Comparison of ENCODE assay signal across 22 cellular contexts in the genomic region with DNA sequence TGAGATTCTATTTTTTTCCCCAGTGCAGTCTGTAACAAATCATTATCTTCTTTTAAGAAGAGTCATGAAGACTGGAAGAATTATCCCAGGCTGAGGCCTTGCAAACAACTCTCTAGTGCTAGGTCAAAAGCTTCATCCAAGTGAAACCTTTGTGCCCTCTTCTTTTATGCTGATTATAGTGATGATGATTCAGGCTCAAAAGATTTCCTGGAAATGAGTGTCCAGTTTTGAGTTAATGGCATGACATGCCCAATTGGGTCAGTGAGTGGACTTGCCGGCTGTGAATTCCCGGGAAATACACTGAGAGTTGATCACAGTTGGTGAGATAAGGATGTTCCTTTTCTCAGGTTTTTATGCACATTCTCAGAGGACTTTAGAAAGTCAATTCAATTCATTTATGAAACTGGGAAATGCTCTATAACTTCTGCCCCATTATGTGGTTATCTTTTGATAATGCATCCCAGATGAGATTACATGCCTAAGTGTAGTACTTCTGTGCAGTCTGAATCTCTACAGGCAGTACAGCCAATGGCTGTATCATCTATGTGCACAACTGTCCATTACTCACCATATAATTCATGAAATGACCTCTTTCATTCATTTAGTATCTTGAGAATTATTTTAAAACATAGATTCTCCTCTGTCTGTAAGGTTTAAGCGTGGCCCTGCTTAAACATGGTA.
DNase-seq lines count a peak whose midpoint lies in the region; ATAC-seq, FAIRE-seq and TF ChIP-seq lines count a peak whose summit lies in the region.
"Had no signal": no experiment of that assay in that cellular context is flagged by ENCODE, and none has a peak within 500 bp of the region (broad histone marks: within the 10 kb centered on the region; RNA-seq: fewer than 3 reads in every experiment).

No MANE protein-coding gene starts in this region.

- H3K9me3 Mint-ChIP-seq in activated T-cell treated with anti-CD3 and anti-CD28 coated beads, Interleukin-2, amount 50 U/mL, for 72 hours = no peaks in the 10 kb centered on the region
- H3K9me3 Mint-ChIP-seq: WTC11 had no signal

- no peaks in the 10 kb centered on the region for H3K9me1 ChIP-seq in endothelial cell of umbilical vein (replicated peaks; ENCODE audit: control insufficient read depth, extremely low read depth, insufficient read depth, low read length)

- TF ChIP-seq CTCF in endothelial cell of umbilical vein (IDR thresholded peaks at IDR 0.05; ENCODE audit: extremely low read depth in 1 of 2, insufficient read depth in 1 of 2, low read depth in 1 of 2, low read length in 2 of 2) (no peak), osteoblast (IDR thresholded peaks at IDR 0.05; ENCODE audit: extremely low read depth, low read depth, low read length) (no peak)

- BruUV-seq in endothelial cell of umbilical vein (replicated peaks; lab: Mats Ljungman, UMichigan) = TSS peak; percentile 13

- H3K27me3 Mint-ChIP-seq in activated T-cell treated with anti-CD3 and anti-CD28 coated beads, Interleukin-2, amount 50 U/mL, for 72 hours (ENCODE audit: low read depth) = no peaks in the 10 kb centered on the region
- H3K27me3 Mint-ChIP-seq: T-helper 17 cell had no signal

- H3K27ac ChIP-seq in endothelial cell of umbilical vein (ENCODE audit: insufficient read depth, low read depth, low read length) (peak overlapping the region; percentile 51), osteoblast (ENCODE audit: low read depth, low read length) (no peak overlapping the region)
- H3K27ac ChIP-seq: ovary, suprapubic skin had no signal

- peak; percentile 25 for DNase-seq in Daoy (ENCODE audit: low read depth)
- DNase-seq in M059J (ENCODE audit: low read depth) = peak; percentile 89
- DNase-seq in endothelial cell of umbilical vein (ENCODE audit: low read depth, low spot score) = peak; percentile 82
- DNase-seq in osteoblast (ENCODE audit: insufficient read length, low spot score, missing footprints) = peak; percentile 63
- no peak for DNase-seq in activated T-cell treated with anti-CD3 and anti-CD28 coated beads, Interleukin-2, amount 50 U/mL, for 72 hours
- DNase-seq: amygdala; BE2C; DMS 273 treated with DMSO at 0.1 percent for 48 hours; NCI-H1694; NCI-H510A; ovary; SHP77 treated with DMSO at 0.1 percent for 48 hours; stimulated activated CD4-positive, alpha-beta T cell treated with anti-CD3 and anti-CD28 coated beads, Interleukin-4, amount 100 ng/mL, for 4 hours; stimulated activated CD8-positive, alpha-beta memory T cell treated with anti-CD3 and anti-CD28 coated beads, Interleukin-4, amount 100 ng/mL, for 48 hours; T-helper 17 cell had no signal

- H3K36me3 ChIP-seq in endothelial cell of umbilical vein (ENCODE audit: control insufficient read depth in 2 of 2, extremely low read depth in 1 of 2, insufficient read depth in 2 of 2, low read length in 2 of 2) (no peaks in the 10 kb centered on the region), osteoblast (ENCODE audit: insufficient read depth, low read length) (no peaks in the 10 kb centered on the region)
- H3K36me3 ChIP-seq: BE2C, ovary, suprapubic skin had no signal

- TF ChIP-seq POLR2A in endothelial cell of umbilical vein (IDR thresholded peaks at IDR 0.05; ENCODE audit: low read depth, low read length) = peak; percentile 17

- H4K20me1 ChIP-seq in endothelial cell of umbilical vein (replicated peaks; ENCODE audit: control insufficient read depth, extremely low read depth, insufficient read depth, low read length) (no peaks in the 10 kb centered on the region), osteoblast (ENCODE audit: insufficient read depth, low read length) (no peaks in the 10 kb centered on the region)

- dilution Hi-C loops in endothelial cell of umbilical vein (cut with MboI; ENCODE audit: extremely low pct_ligation_motif_present, low sequenced_read_pairs) = loop anchor here (25.0 kb wide), 1 partner anchor 391 kb away; no protein-coding TSS in a partner anchor

- peak overlapping the region; percentile 8 for H3K9ac ChIP-seq in endothelial cell of umbilical vein (replicated peaks; ENCODE audit: extremely low read depth, insufficient read depth, low read length)

- H3K4me2 ChIP-seq in endothelial cell of umbilical vein (ENCODE audit: insufficient read depth, low read length) = peak overlapping the region; percentile 71
- H3K4me2 ChIP-seq in osteoblast (ENCODE audit: insufficient read depth, low read length) = peak overlapping the region; percentile 12

- H3K4me1 ChIP-seq in endothelial cell of umbilical vein (ENCODE audit: control insufficient read depth, extremely low read depth, insufficient read depth, low read length) (peaks cover 59% of the 10 kb centered on the region), osteoblast (ENCODE audit: insufficient read depth, low read length) (peaks cover 11% of the 10 kb centered on the region)
- H3K4me1 ChIP-seq: suprapubic skin had no signal

- H3K36me3 Mint-ChIP-seq in activated T-cell treated with anti-CD3 and anti-CD28 coated beads, Interleukin-2, amount 50 U/mL, for 72 hours (ENCODE audit: insufficient read depth in 2 of 2) = no peaks in the 10 kb centered on the region
- H3K36me3 Mint-ChIP-seq: WTC11 had no signal

- H3K4me1 Mint-ChIP-seq in activated T-cell treated with anti-CD3 and anti-CD28 coated beads, Interleukin-2, amount 50 U/mL, for 72 hours (ENCODE audit: low read depth) = peaks cover 30% of the 10 kb centered on the region

- no peak overlapping the region for H3K27ac Mint-ChIP-seq in activated T-cell treated with anti-CD3 and anti-CD28 coated beads, Interleukin-2, amount 50 U/mL, for 72 hours
- H3K27ac Mint-ChIP-seq: T-helper 17 cell, WTC11 had no signal

- ATAC-seq in HG03097 (IDR thresholded peaks at IDR 0.05; ENCODE audit: low FRiP score, unreplicated experiment) (no peak), GM19455 (IDR thresholded peaks at IDR 0.05; ENCODE audit: unreplicated experiment) (no peak), GM21447 (IDR thresholded peaks at IDR 0.05; ENCODE audit: unreplicated experiment) (no peak)
- no peak for ATAC-seq in activated T-cell treated with anti-CD3 and anti-CD28 coated beads, Interleukin-2, amount 50 U/mL, for 72 hours (replicated peaks in 1 of 2)
- ATAC-seq: T-helper 17 cell, WTC11 had no signal

- H3K79me2 ChIP-seq in endothelial cell of umbilical vein (ENCODE audit: control insufficient read depth, insufficient read depth, low read length) (no peaks in the 10 kb centered on the region), osteoblast (ENCODE audit: insufficient read depth, low read length) (no peaks in the 10 kb centered on the region)

- intact Hi-C loops in endothelial cell of umbilical vein (cut with micrococcal nuclease) = loop anchor here (10.0 kb wide), 1 partner anchor 708 kb away; no protein-coding TSS in a partner anchor

- CTCF ChIA-PET in endothelial cell of umbilical vein (lab: Charles Lee) = interaction anchor here (0.9 to 8.6 kb wide), 4 partner anchors 13 to 64 kb away, joined by 3 to 75 read pairs (median 9); no protein-coding TSS in a partner anchor

- POLR2A ChIA-PET in endothelial cell of umbilical vein (lab: Charles Lee) = no interaction called here

- peak; percentile 90 for FAIRE-seq in endothelial cell of umbilical vein (lab: Jason Lieb, UNC)
- FAIRE-seq: endometrium had no signal

- H3K27me3 ChIP-seq in endothelial cell of umbilical vein (ENCODE audit: control insufficient read depth in 2 of 2, insufficient read depth in 2 of 2, low read length in 2 of 2) = no peaks in the 10 kb centered on the region
- peaks cover 4% of the 10 kb centered on the region for H3K27me3 ChIP-seq in osteoblast (ENCODE audit: insufficient read depth, low read length)
- H3K27me3 ChIP-seq: BE2C, ovary had no signal

- no peak overlapping the region for H3K4me3 ChIP-seq in endothelial cell of umbilical vein (replicated peaks in 1 of 3; ENCODE audit: insufficient read depth in 1 of 3, low read depth in 1 of 3, low read length in 3 of 3)
- no peak overlapping the region for H3K4me3 ChIP-seq in osteoblast (ENCODE audit: insufficient read depth, low read length)
- H3K4me3 ChIP-seq: ovary, skin epidermis, suprapubic skin had no signal

- H2AFZ ChIP-seq in endothelial cell of umbilical vein (ENCODE audit: low read depth, low read length) = no peak overlapping the region
- H2AFZ ChIP-seq in osteoblast (ENCODE audit: low read length) = no peak overlapping the region

- no peaks in the 10 kb centered on the region for H3K9me3 ChIP-seq in endothelial cell of umbilical vein (replicated peaks; ENCODE audit: control insufficient read depth, insufficient read depth, low read length)
- no peaks in the 10 kb centered on the region for H3K9me3 ChIP-seq in osteoblast (ENCODE audit: low read depth, low read length)
- H3K9me3 ChIP-seq: BE2C, ovary, suprapubic skin had no signal

- no peak overlapping the region for H3K4me3 Mint-ChIP-seq in activated T-cell treated with anti-CD3 and anti-CD28 coated beads, Interleukin-2, amount 50 U/mL, for 72 hours
- H3K4me3 Mint-ChIP-seq: T-helper 17 cell, WTC11 had no signal

TF ChIP-seq in endothelial cell of umbilical vein, 7 proteins besides CTCF, POLR2A, EP300 and RAD21:
- TF ChIP-seq GATA2 (IDR thresholded peaks at IDR 0.05; ENCODE audit: insufficient read depth, insufficient read length, low read depth, low read length) = peak; percentile 95
- peak; percentile 74 for TF ChIP-seq POLR2AphosphoS5 (IDR thresholded peaks at IDR 0.05; ENCODE audit: insufficient read depth, low read depth, low read length)
- TF ChIP-seq, protein P1, sequence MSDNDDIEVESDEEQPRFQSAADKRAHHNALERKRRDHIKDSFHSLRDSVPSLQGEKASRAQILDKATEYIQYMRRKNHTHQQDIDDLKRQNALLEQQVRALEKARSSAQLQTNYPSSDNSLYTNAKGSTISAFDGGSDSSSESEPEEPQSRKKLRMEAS (IDR thresholded peaks at IDR 0.05; ENCODE audit: insufficient read depth, insufficient read length) = no peak
- peak; percentile 99 for TF ChIP-seq FOS (IDR thresholded peaks at IDR 0.05; ENCODE audit: borderline replicate concordance, insufficient read depth, low read length)
- TF ChIP-seq EZH2 (IDR thresholded peaks at IDR 0.05; ENCODE audit: borderline replicate concordance, low read depth, low read length, severe bottlenecking) = no peak
- TF ChIP-seq MYC (IDR thresholded peaks at IDR 0.05; ENCODE audit: low read depth, low read length) = no peak
- TF ChIP-seq JUN (IDR thresholded peaks at IDR 0.05; ENCODE audit: borderline replicate concordance, insufficient read depth, insufficient read length, low read depth) = peak; percentile 85

Comparison
In these comparisons a context has a peak if more than half of its experiments do, and no peak if none do; other contexts are left out.
1. DNase-seq: peak in Daoy (single experiment), M059J (single experiment), endothelial cell of umbilical vein (single experiment) and osteoblast (single experiment); none in activated T-cell treated with anti-CD3 and anti-CD28 coated beads, Interleukin-2, amount 50 U/mL, for 72 hours (0 of 2).